ENCODE assay signal across 8 cellular contexts in genomic region chr11:72238040-72238450, GRCh38. TPM values are rescaled to one million over a fixed set of nuclear protein-coding genes. Genes with fewer than 3 reads are reported as not detected.
DNase-seq lines count a peak whose midpoint lies in the region; ATAC-seq and TF ChIP-seq lines count a peak whose summit lies in the region.

No MANE protein-coding gene starts in this region.

- H3K4me3 Mint-ChIP-seq in activated T-helper 1 cell treated with anti-CD3 and anti-CD28 coated beads, Interleukin-12 subunit alpha, Interleukin-12 subunit beta, Interleukin-2, Interleukin-4 antibody, amounts not matched to agents 30 ng/mL and 10 ng/mL and 1 ng/mL, durations not matched to agents 14 hours and 24 hours and 36 hours = no peak overlapping the region
- H3K4me3 Mint-ChIP-seq in naive thymus-derived CD4-positive, alpha-beta T cell = peak overlapping the region in 1 of 10 donors; percentile 1

- peaks cover 37% of the 10 kb centered on the region for H3K27me3 Mint-ChIP-seq in activated T-helper 1 cell treated with anti-CD3 and anti-CD28 coated beads, Interleukin-12 subunit alpha, Interleukin-12 subunit beta, Interleukin-2, Interleukin-4 antibody, amounts not matched to agents 30 ng/mL and 10 ng/mL and 1 ng/mL, durations not matched to agents 14 hours and 24 hours and 36 hours (ENCODE audit: insufficient read depth)
- H3K27me3 Mint-ChIP-seq in naive thymus-derived CD4-positive, alpha-beta T cell = peaks cover 26 to 39% (median 35%) of the 10 kb centered on the region in 5 donors

- POLR2A ChIA-PET in naive thymus-derived CD4-positive, alpha-beta T cell (lab: Charles Lee) = interaction anchor here (1.0 kb wide), 1 partner anchor 12 kb away, joined by 4 read pairs; no protein-coding TSS in a partner anchor

- H3K27ac ChIP-seq in fibroblast of lung (ENCODE audit: insufficient read depth, low read length) = no peak overlapping the region
- no peak overlapping the region for H3K27ac ChIP-seq in naive thymus-derived CD4-positive, alpha-beta T cell (ENCODE audit: low read depth, low read length)

- H3K79me2 ChIP-seq in fibroblast of lung (ENCODE audit: control insufficient read depth, insufficient read depth, low read length) = no peaks in the 10 kb centered on the region

- no peak overlapping the region for H3K4me2 ChIP-seq in fibroblast of lung (ENCODE audit: extremely low read depth, insufficient read depth, low read length)

- H3K9ac ChIP-seq in fibroblast of lung (ENCODE audit: insufficient read depth, low read length) = no peak overlapping the region

- peaks cover 3% of the 10 kb centered on the region for H3K4me1 ChIP-seq in fibroblast of lung (ENCODE audit: control insufficient read depth, extremely low read depth, insufficient read depth, low read length)
- peaks cover 0 to 15% of the 10 kb centered on the region in 2 donors for H3K4me1 ChIP-seq in naive thymus-derived CD4-positive, alpha-beta T cell (ENCODE audit: control insufficient read depth in 2 of 2, insufficient read depth in 2 of 2, low read length in 2 of 2)

- H3K9me3 Mint-ChIP-seq in activated T-helper 1 cell treated with anti-CD3 and anti-CD28 coated beads, Interleukin-12 subunit alpha, Interleukin-12 subunit beta, Interleukin-2, Interleukin-4 antibody, amounts not matched to agents 30 ng/mL and 10 ng/mL and 1 ng/mL, durations not matched to agents 14 hours and 24 hours and 36 hours = no peaks in the 10 kb centered on the region
- H3K9me3 Mint-ChIP-seq in naive thymus-derived CD4-positive, alpha-beta T cell = no peaks in the 10 kb centered on the region

- H2AFZ ChIP-seq in fibroblast of lung (ENCODE audit: low read length) = no peak overlapping the region

- intact Hi-C loops in activated T-helper 1 cell treated with anti-CD3 and anti-CD28 coated beads, Interleukin-12 subunit alpha, Interleukin-12 subunit beta, Interleukin-2, Interleukin-4 antibody, amounts not matched to agents 30 ng/mL and 10 ng/mL and 1 ng/mL, durations not matched to agents 14 hours and 24 hours and 36 hours (cut with micrococcal nuclease) = loop anchor here (1.0 to 2.0 kb wide), 2 partner anchors 15 to 193 kb away; no protein-coding TSS in a partner anchor
- intact Hi-C loops in naive thymus-derived CD4-positive, alpha-beta T cell (cut with micrococcal nuclease) = loop anchor here (1.0 to 5.0 kb wide), 4 partner anchors 14 to 211 kb away; partner anchors contain the start of genes INPPL1 (in 2 of the 2) and CLPB (in 1 of the 2)
- intact Hi-C loops in posterior vena cava (cut with DNase I) = loop anchor here in 1 of 2 donors (10.0 kb wide), 1 partner anchor 223 kb away; no protein-coding TSS in a partner anchor

- peaks cover 30% of the 10 kb centered on the region for H3K36me3 Mint-ChIP-seq in activated T-helper 1 cell treated with anti-CD3 and anti-CD28 coated beads, Interleukin-12 subunit alpha, Interleukin-12 subunit beta, Interleukin-2, Interleukin-4 antibody, amounts not matched to agents 30 ng/mL and 10 ng/mL and 1 ng/mL, durations not matched to agents 14 hours and 24 hours and 36 hours (ENCODE audit: low read depth)
- peaks cover 0 to 19% (median 6%) of the 10 kb centered on the region in 5 donors for H3K36me3 Mint-ChIP-seq in naive thymus-derived CD4-positive, alpha-beta T cell

- no peak overlapping the region for H3K4me3 ChIP-seq in fibroblast of lung (replicated peaks in 1 of 4; ENCODE audit: control extremely low read depth in 1 of 4, insufficient read depth in 1 of 4, low read depth in 3 of 4, low read length in 4 of 4)
- H3K4me3 ChIP-seq in naive thymus-derived CD4-positive, alpha-beta T cell (ENCODE audit: low read length) = no peak overlapping the region

- peaks cover 2% of the 10 kb centered on the region for H4K20me1 ChIP-seq in fibroblast of lung (ENCODE audit: control insufficient read depth, extremely low read depth, insufficient read depth, low read length)

- ATAC-seq in naive thymus-derived CD4-positive, alpha-beta T cell = peak; percentile 69
- no peak for ATAC-seq in GM21717 (IDR thresholded peaks at IDR 0.05; ENCODE audit: unreplicated experiment)

- TF ChIP-seq CTCF in fibroblast of lung (conservative IDR thresholded peaks at IDR 0.05 in 1 of 2, IDR thresholded peaks at IDR 0.05 in 1 of 2; ENCODE audit: low read depth in 1 of 2, low read length in 2 of 2) = peak; percentile 72 to 85

- peaks cover 23% of the 10 kb centered on the region for H3K36me3 ChIP-seq in fibroblast of lung (ENCODE audit: control insufficient read depth, insufficient read depth, low read length)
- H3K36me3 ChIP-seq in naive thymus-derived CD4-positive, alpha-beta T cell (ENCODE audit: control insufficient read depth in 2 of 3, insufficient read depth in 3 of 3, low read length in 3 of 3) = peaks cover 0 to 49% (median 3%) of the 10 kb centered on the region in 3 experiments

- peaks cover 17% of the 10 kb centered on the region for H3K27me3 ChIP-seq in fibroblast of lung (ENCODE audit: control insufficient read depth, insufficient read depth, low read length)
- peaks cover 0 to 21% of the 10 kb centered on the region in 2 donors for H3K27me3 ChIP-seq in naive thymus-derived CD4-positive, alpha-beta T cell (ENCODE audit: control insufficient read depth in 2 of 2, insufficient read depth in 2 of 2, low read length in 2 of 2)

- no peaks in the 10 kb centered on the region for H3K9me3 ChIP-seq in fibroblast of lung (ENCODE audit: control insufficient read depth, insufficient read depth, low read depth, low read length)
- no peaks in the 10 kb centered on the region for H3K9me3 ChIP-seq in naive thymus-derived CD4-positive, alpha-beta T cell (ENCODE audit: control insufficient read depth in 2 of 3, low read length in 3 of 3)

- DNase-seq in activated T-helper 1 cell treated with Interleukin-2 at 50 U/mL for 16 hours (ENCODE audit: low read depth) (peak; percentile 21), NCI-H1092 treated with DMSO at 0.1 percent for 48 hours (lab: John Stamatoyannopoulos, UW) (peak; percentile 41), fibroblast of lung (ENCODE audit: low read depth in 2 of 2) (peak; percentile 61 to 68), posterior vena cava (ENCODE audit: low spot score) (no peak)
- no peak for DNase-seq in activated T-helper 1 cell treated with anti-CD3 and anti-CD28 coated beads, Interleukin-12 subunit alpha, Interleukin-12 subunit beta, Interleukin-2, Interleukin-4 antibody, amounts not matched to agents 30 ng/mL and 10 ng/mL and 1 ng/mL, durations not matched to agents 14 hours and 24 hours and 36 hours (ENCODE audit: low spot score)
- peak; percentile 43 for DNase-seq in activated CD4-positive, alpha-beta T cell treated with anti-CD3 and anti-CD28 coated beads, Interleukin-2, amount 50 U/mL, for 1 hour
- peak in 7 of 9 donors; percentile 25 to 47 (median 32) for DNase-seq in naive thymus-derived CD4-positive, alpha-beta T cell

- H3K4me1 Mint-ChIP-seq in activated T-helper 1 cell treated with anti-CD3 and anti-CD28 coated beads, Interleukin-12 subunit alpha, Interleukin-12 subunit beta, Interleukin-2, Interleukin-4 antibody, amounts not matched to agents 30 ng/mL and 10 ng/mL and 1 ng/mL, durations not matched to agents 14 hours and 24 hours and 36 hours (ENCODE audit: low read depth) = peaks cover 10% of the 10 kb centered on the region
- peaks cover 11 to 33% (median 27%) of the 10 kb centered on the region in 7 donors for H3K4me1 Mint-ChIP-seq in naive thymus-derived CD4-positive, alpha-beta T cell

- CTCF ChIA-PET in naive thymus-derived CD4-positive, alpha-beta T cell (lab: Charles Lee) = interaction anchor here (0.6 to 0.9 kb wide), 3 partner anchors 26 to 685 kb away, joined by 4 to 5 read pairs (median 4); no protein-coding TSS in a partner anchor

- H3K27ac Mint-ChIP-seq in activated T-helper 1 cell treated with anti-CD3 and anti-CD28 coated beads, Interleukin-12 subunit alpha, Interleukin-12 subunit beta, Interleukin-2, Interleukin-4 antibody, amounts not matched to agents 30 ng/mL and 10 ng/mL and 1 ng/mL, durations not matched to agents 14 hours and 24 hours and 36 hours = no peak overlapping the region
- H3K27ac Mint-ChIP-seq in naive thymus-derived CD4-positive, alpha-beta T cell = no peak overlapping the region

RNA-seq across cellular contexts. Expression of gene PHOX2A, which starts 5.9 kb away (rescaled TPM):
- total RNA-seq in activated T-helper 1 cell treated with anti-CD3 and anti-CD28 coated beads, Interleukin-12 subunit alpha, Interleukin-12 subunit beta, Interleukin-2, Interleukin-4 antibody, amounts not matched to agents 30 ng/mL and 10 ng/mL and 1 ng/mL, durations not matched to agents 14 hours and 24 hours and 36 hours = not detected in 2 replicates
- total RNA-seq in fibroblast of lung = not detected in 2 replicates
- polyA plus RNA-seq in fibroblast of lung = not detected in 2 replicates
- polyA plus RNA-seq in fibroblast of lung (2012) = not detected in 2 replicates
- not detected in 2 replicates for polyA minus RNA-seq in fibroblast of lung (ENCODE audit: low replicate concordance)
- not detected for total RNA-seq in naive thymus-derived CD4-positive, alpha-beta T cell
- not detected for polyA plus RNA-seq in naive thymus-derived CD4-positive, alpha-beta T cell
- total RNA-seq in posterior vena cava = not detected

RNA-seq across cellular contexts. Expression of gene INPPL1, which starts 13.5 kb away (rescaled TPM):
- total RNA-seq in activated T-helper 1 cell treated with anti-CD3 and anti-CD28 coated beads, Interleukin-12 subunit alpha, Interleukin-12 subunit beta, Interleukin-2, Interleukin-4 antibody, amounts not matched to agents 30 ng/mL and 10 ng/mL and 1 ng/mL, durations not matched to agents 14 hours and 24 hours and 36 hours = 139 and 140 TPM in 2 replicates
- total RNA-seq in fibroblast of lung (62.9 and 102 TPM in 2 replicates), posterior vena cava (100 to 1,000 TPM; 108 to 110 TPM)
- polyA plus RNA-seq in fibroblast of lung = 60.3 and 76.9 TPM in 2 replicates
- polyA plus RNA-seq in fibroblast of lung (2012) = 45.6 and 57.1 TPM in 2 replicates
- 152 and 169 TPM in 2 replicates for polyA minus RNA-seq in fibroblast of lung (ENCODE audit: low replicate concordance)
- total RNA-seq in naive thymus-derived CD4-positive, alpha-beta T cell = 100 to 1,000 TPM; 103 to 182 (median 134) TPM
- polyA plus RNA-seq in naive thymus-derived CD4-positive, alpha-beta T cell = 1 to 10 TPM; 4.1 to 6.3 TPM

RNA-seq across cellular contexts. Expression of gene FOLR2, which starts 21.5 kb away (rescaled TPM):
- not detected in 2 replicates for total RNA-seq in activated T-helper 1 cell treated with anti-CD3 and anti-CD28 coated beads, Interleukin-12 subunit alpha, Interleukin-12 subunit beta, Interleukin-2, Interleukin-4 antibody, amounts not matched to agents 30 ng/mL and 10 ng/mL and 1 ng/mL, durations not matched to agents 14 hours and 24 hours and 36 hours
- total RNA-seq in fibroblast of lung (not detected in 2 replicates), posterior vena cava (10 to 100 TPM; 16.2 to 66.4 TPM)
- polyA plus RNA-seq in fibroblast of lung = not detected in 2 replicates
- not detected in 2 replicates for polyA plus RNA-seq in fibroblast of lung (2012)
- not detected in 2 replicates for polyA minus RNA-seq in fibroblast of lung (ENCODE audit: low replicate concordance)
- total RNA-seq in naive thymus-derived CD4-positive, alpha-beta T cell = 1 to 10 TPM in 3 of 5 experiments, not detected in 2; 1.1 to 2.6 (median 2.4) TPM
- not detected for polyA plus RNA-seq in naive thymus-derived CD4-positive, alpha-beta T cell

RNA-seq across cellular contexts. Expression of gene FOLR1, which starts 46.1 kb away (rescaled TPM):
- total RNA-seq in activated T-helper 1 cell treated with anti-CD3 and anti-CD28 coated beads, Interleukin-12 subunit alpha, Interleukin-12 subunit beta, Interleukin-2, Interleukin-4 antibody, amounts not matched to agents 30 ng/mL and 10 ng/mL and 1 ng/mL, durations not matched to agents 14 hours and 24 hours and 36 hours = not detected in 2 replicates
- total RNA-seq in fibroblast of lung = not detected in 2 replicates
- 0.14 and 0.15 TPM in 2 replicates for polyA plus RNA-seq in fibroblast of lung
- polyA plus RNA-seq in fibroblast of lung (2012) = 0.22 and 0.28 TPM in 2 replicates
- polyA minus RNA-seq in fibroblast of lung (ENCODE audit: low replicate concordance) = not detected in 2 replicates
- total RNA-seq in naive thymus-derived CD4-positive, alpha-beta T cell = not detected
- not detected for polyA plus RNA-seq in naive thymus-derived CD4-positive, alpha-beta T cell
- not detected for total RNA-seq in posterior vena cava

Comparison
In these comparisons a context has a peak if more than half of its experiments do, and no peak if none do; other contexts are left out.
1. DNase-seq: peak in activated T-helper 1 cell treated with Interleukin-2 at 50 U/mL for 16 hours (single experiment), NCI-H1092 treated with DMSO at 0.1 percent for 48 hours (single experiment), activated CD4-positive, alpha-beta T cell treated with anti-CD3 and anti-CD28 coated beads, Interleukin-2, amount 50 U/mL, for 1 hour (single experiment), fibroblast of lung (2 of 2) and naive thymus-derived CD4-positive, alpha-beta T cell (7 of 9); none in activated T-helper 1 cell treated with anti-CD3 and anti-CD28 coated beads, Interleukin-12 subunit alpha, Interleukin-12 subunit beta, Interleukin-2, Interleukin-4 antibody, amounts not matched to agents 30 ng/mL and 10 ng/mL and 1 ng/mL, durations not matched to agents 14 hours and 24 hours and 36 hours (single experiment) and posterior vena cava (single experiment).
2. RNA of gene FOLR2, which starts 21.5 kb away (total RNA-seq): 16.2 to 66.4 TPM in posterior vena cava; 1.1 to 2.6 TPM in naive thymus-derived CD4-positive, alpha-beta T cell, not detected in activated T-helper 1 cell treated with anti-CD3 and anti-CD28 coated beads, Interleukin-12 subunit alpha, Interleukin-12 subunit beta, Interleukin-2, Interleukin-4 antibody, amounts not matched to agents 30 ng/mL and 10 ng/mL and 1 ng/mL, durations not matched to agents 14 hours and 24 hours and 36 hours and not detected in fibroblast of lung; every median in the first group is over 4 times any median in the second.